Comparison of ENCODE assay signal across 9 cellular contexts in the genomic region with DNA sequence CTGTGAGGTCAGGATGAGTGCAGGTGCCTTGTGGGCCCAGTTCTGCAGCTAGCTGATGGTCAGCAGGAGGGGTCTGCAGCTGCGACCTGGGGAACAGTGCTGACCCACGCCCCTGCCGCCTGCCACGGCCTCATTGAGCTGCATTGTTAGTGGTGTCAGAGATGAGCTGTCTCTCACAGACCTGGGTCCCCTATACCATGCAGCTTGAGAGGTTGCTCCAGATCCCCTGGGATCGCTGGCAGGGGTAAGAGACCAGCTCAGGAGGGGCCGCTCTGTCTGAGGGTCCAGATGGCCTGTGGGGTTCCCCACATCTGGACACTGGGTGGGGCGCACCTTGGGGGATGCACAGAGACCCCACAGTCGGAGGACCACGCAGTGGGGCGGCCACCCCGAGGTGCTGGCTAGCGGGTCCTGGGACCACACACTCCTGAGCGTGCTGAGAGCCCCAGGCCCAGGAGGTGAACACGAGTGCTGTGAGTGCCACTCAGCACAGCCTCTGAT. TPM values are rescaled to one million over a fixed set of nuclear protein-coding genes. Genes with fewer than 3 reads are reported as not detected.
DNase-seq lines count a peak whose midpoint lies in the region; ATAC-seq and TF ChIP-seq lines count a peak whose summit lies in the region.
"Not testable (repeated sequence)": the region's sequence is repeated elsewhere in the genome, so short reads cannot be mapped to it uniquely, and the experiment has no call there.
"Had no signal": no experiment of that assay in that cellular context is flagged by ENCODE, and none has a peak within 500 bp of the region (broad histone marks: within the 10 kb centered on the region; RNA-seq: fewer than 3 reads in every experiment).

No MANE protein-coding gene starts in this region.

- H3K4me1 ChIP-seq in RWPE2 (ENCODE audit: insufficient read depth, poor library complexity, severe bottlenecking); hepatocyte (ENCODE audit: insufficient read depth); spleen: not testable (repeated sequence)

- not testable (repeated sequence) for H3K27me3 Mint-ChIP-seq in neural crest cell (ENCODE audit: low read depth)

- H3K36me3 ChIP-seq in RWPE2 (ENCODE audit: low read depth); hepatocyte (replicated peaks; ENCODE audit: insufficient read depth, low read depth); spleen: not testable (repeated sequence)

- H3K27me3 ChIP-seq in RWPE2 (ENCODE audit: insufficient read depth, poor library complexity, severe bottlenecking); hepatocyte; spleen (replicated peaks in 1 of 7): not testable (repeated sequence)

- H3K4me1 Mint-ChIP-seq in neural crest cell, result not testable (repeated sequence)

- not testable (repeated sequence) for H4K20me1 ChIP-seq in hepatocyte (ENCODE audit: insufficient read depth, poor library complexity, severe bottlenecking)

- H3K9me3 Mint-ChIP-seq in neural crest cell, result not testable (repeated sequence)

- H3K27ac ChIP-seq in C4-2B, result peak overlapping the region; percentile 31; the same call in 1 of the 2 replicates
- H3K27ac ChIP-seq in RWPE2 (ENCODE audit: poor library complexity, severe bottlenecking); hepatocyte; spleen: not testable (repeated sequence)

- not testable (repeated sequence) for H3K9me2 ChIP-seq in hepatocyte (replicated peaks; ENCODE audit: insufficient read depth)

- H3K27ac Mint-ChIP-seq in neural crest cell (ENCODE audit: unreplicated experiment), result peak overlapping the region; percentile 62

- not testable (repeated sequence) for H3K4me2 ChIP-seq in hepatocyte

- H3K4me3 Mint-ChIP-seq in neural crest cell, result not testable (repeated sequence)

- ATAC-seq in RWPE2 (ENCODE audit: low read depth), result not testable (repeated sequence)

- H3K79me2 ChIP-seq in hepatocyte, result not testable (repeated sequence)

- not testable (repeated sequence) for TF ChIP-seq POLR2A in spleen (IDR thresholded peaks at IDR 0.05)

- not testable (repeated sequence) for H3K9me3 ChIP-seq in RWPE2 (ENCODE audit: severe bottlenecking); hepatocyte (ENCODE audit: low read depth); spleen

- not testable (repeated sequence) for H3K36me3 Mint-ChIP-seq in neural crest cell (ENCODE audit: low read depth)

- DNase-seq in RWPE2 (ENCODE audit: low spot score) (peak; percentile 42), ecto neural progenitor cell (ENCODE audit: low spot score) (peak; percentile 25), hepatocyte (ENCODE audit: low spot score) (peak; percentile 1), spleen (peak; percentile 69), ureter (ENCODE audit: low spot score) (peak; percentile 36)
- peak; percentile 42 for DNase-seq in activated CD8-positive, alpha-beta memory T cell treated with anti-CD3 and anti-CD28 coated beads, Interleukin-2, amount 50 U/mL, for 48 hours
- DNase-seq in neural crest cell (ENCODE audit: low read depth, low spot score), result not testable (repeated sequence)

- TF ChIP-seq CTCF in C4-2B (conservative IDR thresholded peaks at IDR 0.05); RWPE2 (IDR thresholded peaks at IDR 0.05; ENCODE audit: poor library complexity, severe bottlenecking); hepatocyte (IDR thresholded peaks at IDR 0.05; ENCODE audit: poor library complexity); neural crest cell (conservative IDR thresholded peaks at IDR 0.05); spleen (IDR thresholded peaks at IDR 0.05 in 8 of 11, conservative IDR thresholded peaks at IDR 0.05 in 3 of 11): not testable (repeated sequence)

- not testable (repeated sequence) for H3K4me3 ChIP-seq in RWPE2 (ENCODE audit: severe bottlenecking); hepatocyte; spleen

- not testable (repeated sequence) for H2AFZ ChIP-seq in hepatocyte

- intact Hi-C loops in spleen (cut with DNase I; ENCODE audit: low total_unique reads), result not testable (repeated sequence)

- WGBS in hepatocyte (ENCODE audit: low lambda C conversion rate, missing lambda C conversion rate), result 96% methylated on average over 11 of the region's 14 CpGs
- WGBS in spleen, 5 donors, result 92 to 100% (median 96%) methylated on average over 1 to 14 of the region's 14 CpGs

RNA-seq across cellular contexts. Expression of a gene that starts 13.1 kb away (rescaled TPM):
- total RNA-seq in hepatocyte (3.0 and 5.8 TPM in 2 replicates), neural crest cell (14.5 and 17.2 TPM in 2 replicates), spleen (10 to 100 TPM in 4 of 7 donors, 1 to 10 TPM in 3; 1.3 to 75.0 (median 10.5) TPM), ureter (39.5 TPM)
- polyA plus RNA-seq in hepatocyte (7.3 and 8.5 TPM in 2 replicates), spleen (1 to 10 TPM; 1.9 to 2.8 (median 2.1) TPM)
- polyA plus RNA-seq: CD8-positive, alpha-beta memory T cell had no signal

RNA-seq across cellular contexts. Expression of a gene that starts 53.1 kb away (rescaled TPM):
- total RNA-seq in hepatocyte (0.16 and 0.83 TPM in 2 replicates), neural crest cell (3.0 and 3.5 TPM in 2 replicates), spleen (10 to 100 TPM in 2 of 7 donors, 1 to 10 TPM in 5; 2.8 to 74.3 (median 6.2) TPM), ureter (15.6 TPM)
- polyA plus RNA-seq in hepatocyte (1.3 and 1.9 TPM in 2 replicates), spleen (1 to 10 TPM in 2 of 3 donors, under 1 TPM in 1; 0.97 to 3.8 (median 1.9) TPM)
- polyA plus RNA-seq: CD8-positive, alpha-beta memory T cell had no signal

RNA-seq across cellular contexts. Expression of a gene that starts 54.9 kb away (rescaled TPM):
- total RNA-seq in hepatocyte (16.5 and 20.3 TPM in 2 replicates), neural crest cell (77.3 and 80.1 TPM in 2 replicates), spleen (10 to 100 TPM; 32.2 to 82.9 (median 39.7) TPM), ureter (63.6 TPM)
- polyA plus RNA-seq in hepatocyte (17.8 and 22.0 TPM in 2 replicates), spleen (10 to 100 TPM; 26.5 to 54.5 (median 38.6) TPM)

RNA-seq across cellular contexts. Expression of a gene that starts 55.0 kb away (rescaled TPM):
- 6.5 and 9.4 TPM in 2 replicates for total RNA-seq in hepatocyte
- polyA plus RNA-seq in hepatocyte, result 8.7 and 9.2 TPM in 2 replicates
- 27.6 and 32.6 TPM in 2 replicates for total RNA-seq in neural crest cell
- total RNA-seq in spleen, result 1 to 10 TPM; 1.0 to 5.4 (median 2.1) TPM
- 1 to 10 TPM; 1.2 to 3.4 (median 2.6) TPM for polyA plus RNA-seq in spleen
- total RNA-seq in ureter, result 1.7 TPM
